Comparison of ENCODE assay signal across 23 cellular contexts in genomic region chr2:12296120-12296519, GRCh38.
A peak's percentile ranks its signal among the peaks of the same experiment; 100 is the strongest.
DNase-seq lines count a peak whose midpoint lies in the region; ATAC-seq, FAIRE-seq and TF ChIP-seq lines count a peak whose summit lies in the region.
"Had no signal": no experiment of that assay in that cellular context is flagged by ENCODE, and none has a peak within 500 bp of the region (broad histone marks: within the 10 kb centered on the region; RNA-seq: fewer than 3 reads in every experiment).

No MANE protein-coding gene starts in this region.

- H3K4me3 ChIP-seq in HEK293 (ENCODE audit: low read depth, low read length) (no peak overlapping the region), K562 (no peak overlapping the region)
- H3K4me3 ChIP-seq: GM23338, HAP-1 had no signal

- CTCF ChIA-PET in activated CD8-positive, alpha-beta T cell treated with anti-CD3 and anti-CD28 coated beads, Interleukin-2, amount 10 ng/mL, durations not matched to agents 7 days and 5 days (lab: Charles Lee): interaction anchor here (0.6 to 2.5 kb wide), 9 partner anchors 9 to 710 kb away, joined by 3 to 16 read pairs (median 3); partner anchors contain the start of gene TRIB2
- CTCF ChIA-PET in activated CD8-positive, alpha-beta T cell treated with anti-CD3 and anti-CD28 coated beads for 36 hours (lab: Charles Lee): interaction anchor here (1.1 to 1.4 kb wide), 2 partner anchors 9 kb away, joined by 3 to 6 read pairs; no protein-coding TSS in a partner anchor
- CTCF ChIA-PET in CD4-positive, alpha-beta T cell (lab: Charles Lee): interaction anchor here (1.4 kb wide), 1 partner anchor 9 kb away, joined by 3 read pairs; no protein-coding TSS in a partner anchor
- CTCF ChIA-PET in HEK293 (lab: Yijun Ruan, JAX) (interaction anchor here (0.6 to 1.3 kb wide), 2 partner anchors 10 to 636 kb away, joined by 3 read pairs; no protein-coding TSS in a partner anchor), K562 (lab: Yijun Ruan, JAX; ENCODE audit: low intra/inter-chr PET ratio) (no interaction called here)

- H3K79me2 ChIP-seq in K562 (ENCODE audit: control insufficient read depth, insufficient read depth, low read length): peaks cover 17% of the 10 kb centered on the region

- H3K4me2 ChIP-seq in K562 (ENCODE audit: insufficient read depth, low read length): no peak overlapping the region
- H3K4me2 ChIP-seq: GM23338 had no signal

- no peak for TF ChIP-seq EP300 in K562 (IDR thresholded peaks at IDR 0.05; ENCODE audit: low read length)

- no peak for DNase-seq in activated CD8-positive, alpha-beta T cell treated with anti-CD3 and anti-CD28 coated beads, Interleukin-2, amount 10 ng/mL, durations not matched to agents 7 days and 5 days
- no peak for DNase-seq in activated CD8-positive, alpha-beta T cell treated with anti-CD3 and anti-CD28 coated beads for 36 hours
- no peak for DNase-seq in CD4-positive, alpha-beta T cell
- no peak for DNase-seq in K562 (ENCODE audit: extremely low read depth in 1 of 4, low spot score in 3 of 4)
- DNase-seq in endothelial cell (ENCODE audit: low spot score): no peak
- DNase-seq: BE2C, Caco-2, DMS 273 treated with DMSO at 0.1 percent for 48 hours, KBM-7, NCI-H1092 treated with DMSO at 0.1 percent for 48 hours, NCI-H1436 treated with DMSO at 0.1 percent for 48 hours, NCI-H1930, NCI-H226, NCI-H748 treated with DMSO at 0.1 percent for 48 hours had no signal

- TF ChIP-seq CTCF in activated CD8-positive, alpha-beta T cell treated with anti-CD3 and anti-CD28 coated beads for 36 hours (IDR thresholded peaks at IDR 0.05): no peak
- TF ChIP-seq CTCF in CD4-positive, alpha-beta T cell (IDR thresholded peaks at IDR 0.05): no peak
- TF ChIP-seq CTCF in HEK293 (tag by site-specific recombination; IDR thresholded peaks at IDR 0.05) (no peak), K562 (IDR thresholded peaks at IDR 0.05 in 2 of 3, conservative IDR thresholded peaks at IDR 0.05 in 1 of 3; ENCODE audit: insufficient read depth in 2 of 3, low read depth in 1 of 3, low read length in 3 of 3) (no peak), endothelial cell (IDR thresholded peaks at IDR 0.05; ENCODE audit: unreplicated experiment) (no peak)

- H3K36me3 Mint-ChIP-seq in activated CD8-positive, alpha-beta T cell treated with anti-CD3 and anti-CD28 coated beads, Interleukin-2, amount 10 ng/mL, durations not matched to agents 7 days and 5 days (ENCODE audit: low read depth): peaks cover 35% of the 10 kb centered on the region
- peaks cover 3% of the 10 kb centered on the region for H3K36me3 Mint-ChIP-seq in activated CD8-positive, alpha-beta T cell treated with anti-CD3 and anti-CD28 coated beads for 36 hours (ENCODE audit: low read depth)
- no peaks in the 10 kb centered on the region for H3K36me3 Mint-ChIP-seq in CD4-positive, alpha-beta T cell (ENCODE audit: low read depth)
- no peaks in the 10 kb centered on the region for H3K36me3 Mint-ChIP-seq in endothelial cell (ENCODE audit: low read depth, unreplicated experiment)

- H4K20me1 ChIP-seq in K562 (replicated peaks; ENCODE audit: control insufficient read depth, insufficient read depth, low read length): no peaks in the 10 kb centered on the region

- H3K36me3 ChIP-seq in HEK293 (ENCODE audit: control insufficient read depth in 2 of 2, insufficient read depth in 1 of 2, low read length in 2 of 2) (no peaks in the 10 kb centered on the region), K562 (ENCODE audit: control insufficient read depth, insufficient read depth, low read length) (peaks cover 5% of the 10 kb centered on the region; the same call in 2 of the 3 replicates)
- H3K36me3 ChIP-seq: BE2C, HAP-1 had no signal

- in situ Hi-C loops in K562 (cut with MboI): no loop called here

- H3K9me3 ChIP-seq in CD4-positive, alpha-beta T cell (ENCODE audit: control insufficient read depth, low read length): no peaks in the 10 kb centered on the region
- no peaks in the 10 kb centered on the region for H3K9me3 ChIP-seq in HEK293 (ENCODE audit: control insufficient read depth, insufficient read depth, low read depth, low read length)
- no peaks in the 10 kb centered on the region for H3K9me3 ChIP-seq in K562 (replicated peaks; ENCODE audit: control insufficient read depth, insufficient read depth, low read depth, low read length)
- H3K9me3 ChIP-seq: BE2C, Caco-2, HAP-1 had no signal

- no peak for TF ChIP-seq RAD21 in K562 (CRISPR knock-in tag; conservative IDR thresholded peaks at IDR 0.05 in 1 of 2, IDR thresholded peaks at IDR 0.05 in 1 of 2)

- peaks cover 15% of the 10 kb centered on the region for H3K9me3 Mint-ChIP-seq in activated CD8-positive, alpha-beta T cell treated with anti-CD3 and anti-CD28 coated beads, Interleukin-2, amount 10 ng/mL, durations not matched to agents 7 days and 5 days (ENCODE audit: insufficient read depth)
- no peaks in the 10 kb centered on the region for H3K9me3 Mint-ChIP-seq in activated CD8-positive, alpha-beta T cell treated with anti-CD3 and anti-CD28 coated beads for 36 hours
- peaks cover 2% of the 10 kb centered on the region for H3K9me3 Mint-ChIP-seq in CD4-positive, alpha-beta T cell
- no peaks in the 10 kb centered on the region for H3K9me3 Mint-ChIP-seq in endothelial cell (ENCODE audit: unreplicated experiment)
- H3K9me3 Mint-ChIP-seq: GM23338 had no signal

- H3K4me1 ChIP-seq in HEK293 (ENCODE audit: control insufficient read depth, insufficient read depth, low read length) (peaks cover 6% of the 10 kb centered on the region; the same call in 1 of the 2 replicates), K562 (replicated peaks in 1 of 2; ENCODE audit: control insufficient read depth in 2 of 2, insufficient read depth in 2 of 2, low read length in 2 of 2) (peaks cover 5 to 15% of the 10 kb centered on the region in 2 experiments; a peak in 4 of 5 replicates)
- H3K4me1 ChIP-seq: BE2C, Caco-2, HAP-1 had no signal

- H3K9ac ChIP-seq in K562 (ENCODE audit: insufficient read depth in 1 of 2, low read depth in 2 of 2, low read length in 2 of 2): peak overlapping the region in 1 of 2 experiments; percentile 38; a peak in 1 of 4 replicates

- H3K4me3 Mint-ChIP-seq in activated CD8-positive, alpha-beta T cell treated with anti-CD3 and anti-CD28 coated beads, Interleukin-2, amount 10 ng/mL, durations not matched to agents 7 days and 5 days: peak overlapping the region; percentile 32
- H3K4me3 Mint-ChIP-seq in activated CD8-positive, alpha-beta T cell treated with anti-CD3 and anti-CD28 coated beads for 36 hours: no peak overlapping the region
- H3K4me3 Mint-ChIP-seq in CD4-positive, alpha-beta T cell: peak overlapping the region; percentile 5
- no peak overlapping the region for H3K4me3 Mint-ChIP-seq in endothelial cell (ENCODE audit: unreplicated experiment)
- H3K4me3 Mint-ChIP-seq: GM23338 had no signal

- no peak for TF ChIP-seq POLR2A in K562 (conservative IDR thresholded peaks at IDR 0.05)

- intact Hi-C loops in activated CD8-positive, alpha-beta T cell treated with anti-CD3 and anti-CD28 coated beads for 36 hours (cut with micrococcal nuclease): no loop called here
- intact Hi-C loops in CD4-positive, alpha-beta T cell (cut with DNase I, micrococcal nuclease): no loop called here
- intact Hi-C loops in K562 (cut with micrococcal nuclease): no loop called here

- no peak overlapping the region for H2AFZ ChIP-seq in K562 (ENCODE audit: low read depth, low read length)
- H2AFZ ChIP-seq: GM23338 had no signal

- H3K27me3 ChIP-seq in CD4-positive, alpha-beta T cell (ENCODE audit: control insufficient read depth, insufficient read depth, low read length): no peaks in the 10 kb centered on the region
- no peaks in the 10 kb centered on the region for H3K27me3 ChIP-seq in K562 (ENCODE audit: control insufficient read depth in 2 of 2, insufficient read depth in 2 of 2, low read length in 2 of 2)
- H3K27me3 ChIP-seq: BE2C had no signal

- POLR2A ChIA-PET in activated CD8-positive, alpha-beta T cell treated with anti-CD3 and anti-CD28 coated beads, Interleukin-2, amount 10 ng/mL, durations not matched to agents 7 days and 5 days (lab: Charles Lee): interaction anchor here (0.9 to 3.4 kb wide), 2 partner anchors 9 to 420 kb away, joined by 3 to 13 read pairs; partner anchors contain the start of gene TRIB2
- POLR2A ChIA-PET in activated CD8-positive, alpha-beta T cell treated with anti-CD3 and anti-CD28 coated beads for 36 hours (lab: Charles Lee): no interaction called here
- POLR2A ChIA-PET in CD4-positive, alpha-beta T cell (lab: Charles Lee): interaction anchor here (0.9 to 1.3 kb wide), 5 partner anchors 8 to 421 kb away, joined by 3 to 7 read pairs (median 4); partner anchors contain the start of gene TRIB2
- POLR2A ChIA-PET in HEK293 (lab: Yijun Ruan, JAX) (no interaction called here), K562 (lab: Yijun Ruan, JAX) (interaction anchor here (0.7 to 1.5 kb wide), 4 partner anchors 8 to 419 kb away, joined by 3 to 5 read pairs (median 4); no protein-coding TSS in a partner anchor)

- no peaks in the 10 kb centered on the region for H3K27me3 Mint-ChIP-seq in activated CD8-positive, alpha-beta T cell treated with anti-CD3 and anti-CD28 coated beads, Interleukin-2, amount 10 ng/mL, durations not matched to agents 7 days and 5 days (ENCODE audit: low read depth)
- H3K27me3 Mint-ChIP-seq in activated CD8-positive, alpha-beta T cell treated with anti-CD3 and anti-CD28 coated beads for 36 hours: peaks cover 2% of the 10 kb centered on the region
- no peaks in the 10 kb centered on the region for H3K27me3 Mint-ChIP-seq in CD4-positive, alpha-beta T cell
- H3K27me3 Mint-ChIP-seq in endothelial cell (ENCODE audit: unreplicated experiment): no peaks in the 10 kb centered on the region

- peaks cover 56% of the 10 kb centered on the region for H3K4me1 Mint-ChIP-seq in activated CD8-positive, alpha-beta T cell treated with anti-CD3 and anti-CD28 coated beads, Interleukin-2, amount 10 ng/mL, durations not matched to agents 7 days and 5 days (ENCODE audit: low read depth)
- peaks cover 43% of the 10 kb centered on the region for H3K4me1 Mint-ChIP-seq in activated CD8-positive, alpha-beta T cell treated with anti-CD3 and anti-CD28 coated beads for 36 hours (ENCODE audit: low read depth)
- H3K4me1 Mint-ChIP-seq in CD4-positive, alpha-beta T cell (ENCODE audit: low read depth): peaks cover 41% of the 10 kb centered on the region
- no peaks in the 10 kb centered on the region for H3K4me1 Mint-ChIP-seq in endothelial cell (ENCODE audit: unreplicated experiment)
- H3K4me1 Mint-ChIP-seq: GM23338 had no signal

- FAIRE-seq in K562 (lab: Jason Lieb, UNC): no peak
- FAIRE-seq: GM12891, HepG2 had no signal

- ATAC-seq in activated CD8-positive, alpha-beta T cell treated with anti-CD3 and anti-CD28 coated beads, Interleukin-2, amount 10 ng/mL, durations not matched to agents 7 days and 5 days: peak; percentile 32
- ATAC-seq in activated CD8-positive, alpha-beta T cell treated with anti-CD3 and anti-CD28 coated beads for 36 hours: no peak
- ATAC-seq in CD4-positive, alpha-beta T cell (ENCODE audit: poor library complexity): no peak
- ATAC-seq in K562 (peak; percentile 46), GM21526 (IDR thresholded peaks at IDR 0.05; ENCODE audit: low FRiP score, unreplicated experiment) (no peak), GM21381 (IDR thresholded peaks at IDR 0.05; ENCODE audit: unreplicated experiment) (no peak)
- ATAC-seq: GM23338, HepG2 had no signal

- BruUV-seq in K562 (replicated peaks; lab: Mats Ljungman, UMichigan): no TSS peak

- H3K9me1 ChIP-seq in K562 (ENCODE audit: control insufficient read depth, insufficient read depth, low read length): no peaks in the 10 kb centered on the region

- H3K27ac ChIP-seq in CD4-positive, alpha-beta T cell (ENCODE audit: low read depth, low read length): no peak overlapping the region
- H3K27ac ChIP-seq in HEK293 (ENCODE audit: extremely low read depth, low read depth, low read length) (peak overlapping the region; percentile 39; the same call in 1 of the 2 replicates), K562 (ENCODE audit: extremely low read depth, low read depth, low read length) (no peak overlapping the region)
- H3K27ac ChIP-seq: HL-60, RWPE1 had no signal

- WGBS in K562 (ENCODE audit: insufficient coverage, low coverage, missing lambda C conversion rate): 84% methylated on average over 3 of the region's 3 CpGs

- H3K27ac Mint-ChIP-seq in activated CD8-positive, alpha-beta T cell treated with anti-CD3 and anti-CD28 coated beads, Interleukin-2, amount 10 ng/mL, durations not matched to agents 7 days and 5 days: peak overlapping the region; percentile 89
- no peak overlapping the region for H3K27ac Mint-ChIP-seq in activated CD8-positive, alpha-beta T cell treated with anti-CD3 and anti-CD28 coated beads for 36 hours
- H3K27ac Mint-ChIP-seq in CD4-positive, alpha-beta T cell: peak overlapping the region; percentile 75
- no peak overlapping the region for H3K27ac Mint-ChIP-seq in endothelial cell (ENCODE audit: unreplicated experiment)
- H3K27ac Mint-ChIP-seq: GM23338 had no signal

Comparison
In these comparisons a context has a peak if more than half of its experiments do, and no peak if none do; other contexts are left out.
1. ATAC-seq: peak in activated CD8-positive, alpha-beta T cell treated with anti-CD3 and anti-CD28 coated beads, Interleukin-2, amount 10 ng/mL, durations not matched to agents 7 days and 5 days (single experiment) and K562 (single experiment); none in activated CD8-positive, alpha-beta T cell treated with anti-CD3 and anti-CD28 coated beads for 36 hours (single experiment), CD4-positive, alpha-beta T cell (single experiment), GM21526 (single experiment) and GM21381 (single experiment).
2. H3K27ac Mint-ChIP-seq: peak in activated CD8-positive, alpha-beta T cell treated with anti-CD3 and anti-CD28 coated beads, Interleukin-2, amount 10 ng/mL, durations not matched to agents 7 days and 5 days (single experiment) and CD4-positive, alpha-beta T cell (single experiment); none in activated CD8-positive, alpha-beta T cell treated with anti-CD3 and anti-CD28 coated beads for 36 hours (single experiment) and endothelial cell (single experiment).
3. H3K4me3 Mint-ChIP-seq: peak in activated CD8-positive, alpha-beta T cell treated with anti-CD3 and anti-CD28 coated beads, Interleukin-2, amount 10 ng/mL, durations not matched to agents 7 days and 5 days (single experiment) and CD4-positive, alpha-beta T cell (single experiment); none in activated CD8-positive, alpha-beta T cell treated with anti-CD3 and anti-CD28 coated beads for 36 hours (single experiment) and endothelial cell (single experiment).
4. POLR2A ChIA-PET loops: an anchor here in activated CD8-positive, alpha-beta T cell treated with anti-CD3 and anti-CD28 coated beads, Interleukin-2, amount 10 ng/mL, durations not matched to agents 7 days and 5 days (0.9 to 3.4 kb wide), CD4-positive, alpha-beta T cell (0.9 to 1.3 kb wide) and K562 (0.7 to 1.5 kb wide); none called in activated CD8-positive, alpha-beta T cell treated with anti-CD3 and anti-CD28 coated beads for 36 hours and HEK293.